12 cellular contexts compared by ENCODE assay signal in the genomic region with DNA sequence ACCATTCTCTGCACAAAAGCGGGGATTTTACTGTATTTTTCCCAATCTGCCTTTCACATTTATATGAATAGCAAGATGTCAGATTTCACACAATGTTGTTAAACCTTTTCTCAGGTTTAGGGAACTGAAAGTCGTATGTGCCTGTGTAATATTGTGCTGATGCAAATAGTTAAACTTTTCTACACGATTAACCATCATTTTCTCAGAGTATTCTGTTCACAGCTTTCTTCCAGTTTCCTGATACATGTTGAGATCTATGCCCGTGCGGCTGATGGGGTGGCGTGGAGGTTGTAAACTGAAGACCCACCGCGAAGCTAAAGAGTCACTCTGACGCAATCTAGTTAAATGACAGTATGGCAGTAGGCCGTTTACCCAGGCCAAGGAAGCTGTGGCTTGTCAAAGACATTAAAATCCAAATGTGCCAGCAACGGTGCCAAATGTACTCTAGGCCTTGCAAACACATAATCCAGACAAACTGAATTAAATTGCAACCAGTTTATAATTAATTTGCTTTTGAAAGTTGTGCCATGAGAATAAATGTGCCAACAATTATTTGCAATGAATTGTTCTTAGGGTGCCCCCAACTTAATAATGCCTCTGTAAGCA.
DNase-seq lines count a peak whose midpoint lies in the region; ATAC-seq and TF ChIP-seq lines count a peak whose summit lies in the region.
"Had no signal": no experiment of that assay in that cellular context is flagged by ENCODE, and none has a peak within 500 bp of the region (broad histone marks: within the 10 kb centered on the region; RNA-seq: fewer than 3 reads in every experiment).

No MANE protein-coding gene starts in this region.

- H3K4me1 Mint-ChIP-seq in activated CD4-positive, alpha-beta T cell treated with anti-CD3 and anti-CD28 coated beads, Interleukin-2, amount 10 ng/mL, durations not matched to agents 24 days and 14 days, result peaks cover 9% of the 10 kb centered on the region

- no peaks in the 10 kb centered on the region for H3K9me3 ChIP-seq in A673 (ENCODE audit: low read depth, low read length, poor library complexity, severe bottlenecking)

- H3K9me3 Mint-ChIP-seq in activated CD4-positive, alpha-beta T cell treated with anti-CD3 and anti-CD28 coated beads, Interleukin-2, amount 10 ng/mL, durations not matched to agents 24 days and 14 days, result no peaks in the 10 kb centered on the region

- no peaks in the 10 kb centered on the region for H3K27me3 Mint-ChIP-seq in activated CD4-positive, alpha-beta T cell treated with anti-CD3 and anti-CD28 coated beads, Interleukin-2, amount 10 ng/mL, durations not matched to agents 24 days and 14 days

- H3K27me3 ChIP-seq in A673 (replicated peaks; ENCODE audit: insufficient read depth, low read depth, low read length, poor library complexity), result no peaks in the 10 kb centered on the region
- H3K27me3 ChIP-seq: cardiac muscle cell had no signal

- H3K4me3 ChIP-seq in A673 (ENCODE audit: low read depth, low read length, poor library complexity, severe bottlenecking), result no peak overlapping the region
- H3K4me3 ChIP-seq: cardiac muscle cell had no signal

- peaks cover 7% of the 10 kb centered on the region for H3K4me1 ChIP-seq in A673 (ENCODE audit: insufficient read depth, low read length, poor library complexity, severe bottlenecking)

- no peak overlapping the region for H3K27ac ChIP-seq in A673 (ENCODE audit: low read depth, low read length, poor library complexity, severe bottlenecking)
- H3K27ac ChIP-seq: cardiac muscle cell had no signal

- H3K4me3 Mint-ChIP-seq in activated CD4-positive, alpha-beta T cell treated with anti-CD3 and anti-CD28 coated beads, Interleukin-2, amount 10 ng/mL, durations not matched to agents 24 days and 14 days, result no peak overlapping the region

- H3K36me3 Mint-ChIP-seq in activated CD4-positive, alpha-beta T cell treated with anti-CD3 and anti-CD28 coated beads, Interleukin-2, amount 10 ng/mL, durations not matched to agents 24 days and 14 days (ENCODE audit: low read depth), result no peaks in the 10 kb centered on the region

- CTCF ChIA-PET in A673 (lab: Charles Lee), result no interaction called here

- no peak for TF ChIP-seq CTCF in A673 (conservative IDR thresholded peaks at IDR 0.05; ENCODE audit: low read depth, low read length)

- no peak overlapping the region for H3K27ac Mint-ChIP-seq in activated CD4-positive, alpha-beta T cell treated with anti-CD3 and anti-CD28 coated beads, Interleukin-2, amount 10 ng/mL, durations not matched to agents 24 days and 14 days

- intact Hi-C loops in activated CD4-positive, alpha-beta T cell treated with anti-CD3 and anti-CD28 coated beads, Interleukin-2, amount 10 ng/mL, durations not matched to agents 24 days and 14 days (cut with micrococcal nuclease), result no loop called here
- intact Hi-C loops in A673 (cut with micrococcal nuclease; ENCODE audit: unreplicated experiment), result no loop called here

- POLR2A ChIA-PET in A673 (lab: Charles Lee; ENCODE audit: low non-redundant PET), result no interaction called here

- DNase-seq in germinal center (ENCODE audit: low spot score) (peak; percentile 47), hypothalamus (lab: John Stamatoyannopoulos, UW) (no peak), iPS-NIHi11 (ENCODE audit: low spot score) (no peak), A673 (ENCODE audit: low spot score) (no peak)
- DNase-seq in activated CD4-positive, alpha-beta T cell treated with anti-CD3 and anti-CD28 coated beads, Interleukin-2, amount 10 ng/mL, durations not matched to agents 24 days and 14 days, result no peak
- DNase-seq: activated CD4-positive, alpha-beta T cell treated with anti-CD3 and anti-CD28 coated beads for 48 hours; NCI-H1930 had no signal

- peak; percentile 85 for ATAC-seq in GM18870 (IDR thresholded peaks at IDR 0.05; ENCODE audit: unreplicated experiment)
- ATAC-seq in GM21825 (IDR thresholded peaks at IDR 0.05; ENCODE audit: unreplicated experiment), result peak; percentile 73
- ATAC-seq in HG03521 (IDR thresholded peaks at IDR 0.05; ENCODE audit: unreplicated experiment), result peak; percentile 75
- ATAC-seq: sciatic nerve had no signal

- H3K36me3 ChIP-seq in A673 (ENCODE audit: insufficient read depth, low read length, poor library complexity, severe bottlenecking), result no peaks in the 10 kb centered on the region
- H3K36me3 ChIP-seq: cardiac muscle cell had no signal

- no TSS peak for BruUV-seq in A673 (replicated peaks; lab: Mats Ljungman, UMichigan)
